1 cellular context compared by ENCODE assay signal in the genomic region with DNA sequence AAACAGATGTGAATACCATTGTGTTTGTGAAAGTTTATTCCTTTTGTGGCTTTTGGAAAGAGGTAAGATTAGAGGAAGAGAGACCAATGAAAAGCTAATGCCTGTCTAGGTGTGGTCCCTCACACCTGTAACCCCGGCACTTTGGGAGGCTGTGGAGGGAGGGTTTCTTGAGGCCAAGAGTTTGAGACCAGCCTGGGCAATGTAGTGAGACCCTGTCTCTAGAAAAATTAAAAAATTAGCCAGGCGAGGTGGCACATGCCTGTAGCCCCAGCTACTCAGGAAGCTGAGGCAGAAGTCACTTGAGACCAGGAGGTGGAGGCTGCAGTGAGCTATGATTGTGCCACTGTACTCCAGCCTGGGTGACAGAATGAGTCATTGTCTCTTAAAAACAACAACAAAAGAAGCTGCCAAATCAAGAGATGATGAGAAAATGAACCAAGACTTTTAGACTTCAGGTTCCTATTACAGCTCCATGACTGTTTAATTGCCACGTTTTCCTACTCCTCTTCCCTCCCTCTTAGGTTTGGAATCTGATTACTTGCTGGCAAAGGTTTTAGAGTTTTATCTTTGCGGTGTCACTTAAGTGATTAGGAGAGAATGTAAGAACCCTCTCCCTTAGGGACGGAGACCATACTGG.
A peak's percentile ranks its signal among the peaks of the same experiment; 100 is the strongest.
TF ChIP-seq lines count a peak whose summit lies in the region.

No MANE protein-coding gene starts in this region.

TF ChIP-seq in HEK293, 187 proteins besides CTCF, POLR2A, EP300 and RAD21 (continued from another document and continues in another):
- TF ChIP-seq, protein P1, sequence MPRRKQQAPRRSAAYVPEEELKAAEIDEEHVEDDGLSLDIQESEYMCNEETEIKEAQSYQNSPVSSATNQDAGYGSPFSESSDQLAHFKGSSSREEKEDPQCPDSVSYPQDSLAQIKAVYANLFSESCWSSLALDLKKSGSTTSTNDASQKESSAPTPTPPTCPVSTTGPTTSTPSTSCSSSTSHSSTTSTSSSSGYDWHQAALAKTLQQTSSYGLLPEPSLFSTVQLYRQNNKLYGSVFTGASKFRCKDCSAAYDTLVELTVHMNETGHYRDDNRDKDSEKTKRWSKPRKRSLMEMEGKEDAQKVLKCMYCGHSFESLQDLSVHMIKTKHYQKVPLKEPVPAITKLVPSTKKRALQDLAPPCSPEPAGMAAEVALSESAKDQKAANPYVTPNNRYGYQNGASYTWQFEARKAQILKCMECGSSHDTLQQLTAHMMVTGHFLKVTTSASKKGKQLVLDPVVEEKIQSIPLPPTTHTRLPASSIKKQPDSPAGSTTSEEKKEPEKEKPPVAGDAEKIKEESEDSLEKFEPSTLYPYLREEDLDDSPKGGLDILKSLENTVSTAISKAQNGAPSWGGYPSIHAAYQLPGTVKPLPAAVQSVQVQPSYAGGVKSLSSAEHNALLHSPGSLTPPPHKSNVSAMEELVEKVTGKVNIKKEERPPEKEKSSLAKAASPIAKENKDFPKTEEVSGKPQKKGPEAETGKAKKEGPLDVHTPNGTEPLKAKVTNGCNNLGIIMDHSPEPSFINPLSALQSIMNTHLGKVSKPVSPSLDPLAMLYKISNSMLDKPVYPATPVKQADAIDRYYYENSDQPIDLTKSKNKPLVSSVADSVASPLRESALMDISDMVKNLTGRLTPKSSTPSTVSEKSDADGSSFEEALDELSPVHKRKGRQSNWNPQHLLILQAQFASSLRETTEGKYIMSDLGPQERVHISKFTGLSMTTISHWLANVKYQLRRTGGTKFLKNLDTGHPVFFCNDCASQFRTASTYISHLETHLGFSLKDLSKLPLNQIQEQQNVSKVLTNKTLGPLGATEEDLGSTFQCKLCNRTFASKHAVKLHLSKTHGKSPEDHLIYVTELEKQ (tag by site-specific recombination; IDR thresholded peaks at IDR 0.05; ENCODE audit: borderline replicate concordance): peak; percentile 83
- no peak for TF ChIP-seq ZNF785 (tag by site-specific recombination; IDR thresholded peaks at IDR 0.05)
- no peak for TF ChIP-seq HOXD13 (CRISPR knock-in tag; IDR thresholded peaks at IDR 0.05; ENCODE audit: borderline replicate concordance)
- TF ChIP-seq ZNF366 (tag by site-specific recombination; conservative IDR thresholded peaks at IDR 0.05): peak; percentile 38; the same call in 1 of the 2 replicates
- TF ChIP-seq WT1 (tag by site-specific recombination; IDR thresholded peaks at IDR 0.05): peak; percentile 95
- TF ChIP-seq, protein P2, sequence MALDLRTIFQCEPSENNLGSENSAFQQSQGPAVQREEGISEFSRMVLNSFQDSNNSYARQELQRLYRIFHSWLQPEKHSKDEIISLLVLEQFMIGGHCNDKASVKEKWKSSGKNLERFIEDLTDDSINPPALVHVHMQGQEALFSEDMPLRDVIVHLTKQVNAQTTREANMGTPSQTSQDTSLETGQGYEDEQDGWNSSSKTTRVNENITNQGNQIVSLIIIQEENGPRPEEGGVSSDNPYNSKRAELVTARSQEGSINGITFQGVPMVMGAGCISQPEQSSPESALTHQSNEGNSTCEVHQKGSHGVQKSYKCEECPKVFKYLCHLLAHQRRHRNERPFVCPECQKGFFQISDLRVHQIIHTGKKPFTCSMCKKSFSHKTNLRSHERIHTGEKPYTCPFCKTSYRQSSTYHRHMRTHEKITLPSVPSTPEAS (tag by site-specific recombination; IDR thresholded peaks at IDR 0.05): no peak
- no peak for TF ChIP-seq ZNF341 (tag by site-specific recombination; IDR thresholded peaks at IDR 0.05; ENCODE audit: low read depth)
- 0 out of 2 replicates have a peak, but pooled peaks have one; percentile 17 for TF ChIP-seq SCRT1 (tag by site-specific recombination; IDR thresholded peaks at IDR 0.05; ENCODE audit: borderline replicate concordance)
- TF ChIP-seq SALL2 (tag by site-specific recombination; IDR thresholded peaks at IDR 0.05; ENCODE audit: borderline replicate concordance): no peak
- peak; percentile 46; the same call in 1 of the 2 replicates for TF ChIP-seq ZXDB (tag by site-specific recombination; IDR thresholded peaks at IDR 0.05)
- TF ChIP-seq ZNF660 (tag by site-specific recombination; IDR thresholded peaks at IDR 0.05): 0 out of 2 replicates have a peak, but pooled peaks have one; percentile 50
- 0 out of 2 replicates have a peak, but pooled peaks have one; percentile 39 for TF ChIP-seq ZNF600 (tag by site-specific recombination; IDR thresholded peaks at IDR 0.05)
- TF ChIP-seq, protein P3, sequence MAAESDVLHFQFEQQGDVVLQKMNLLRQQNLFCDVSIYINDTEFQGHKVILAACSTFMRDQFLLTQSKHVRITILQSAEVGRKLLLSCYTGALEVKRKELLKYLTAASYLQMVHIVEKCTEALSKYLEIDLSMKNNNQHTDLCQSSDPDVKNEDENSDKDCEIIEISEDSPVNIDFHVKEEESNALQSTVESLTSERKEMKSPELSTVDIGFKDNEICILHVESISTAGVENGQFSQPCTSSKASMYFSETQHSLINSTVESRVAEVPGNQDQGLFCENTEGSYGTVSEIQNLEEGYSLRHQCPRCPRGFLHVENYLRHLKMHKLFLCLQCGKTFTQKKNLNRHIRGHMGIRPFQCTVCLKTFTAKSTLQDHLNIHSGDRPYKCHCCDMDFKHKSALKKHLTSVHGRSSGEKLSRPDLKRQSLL (tag by site-specific recombination; IDR thresholded peaks at IDR 0.05): peak; percentile 47; the same call in 1 of the 2 replicates
- TF ChIP-seq PRDM6 (tag by site-specific recombination; IDR thresholded peaks at IDR 0.05): peak; percentile 55; the same call in 1 of the 2 replicates
- TF ChIP-seq ZNF16 (tag by site-specific recombination; IDR thresholded peaks at IDR 0.05; ENCODE audit: low read depth): no peak
- TF ChIP-seq ZBTB20 (tag by site-specific recombination; IDR thresholded peaks at IDR 0.05): no peak
- TF ChIP-seq OSR2 (tag by site-specific recombination; IDR thresholded peaks at IDR 0.05): peak; percentile 99
- TF ChIP-seq, protein P4, sequence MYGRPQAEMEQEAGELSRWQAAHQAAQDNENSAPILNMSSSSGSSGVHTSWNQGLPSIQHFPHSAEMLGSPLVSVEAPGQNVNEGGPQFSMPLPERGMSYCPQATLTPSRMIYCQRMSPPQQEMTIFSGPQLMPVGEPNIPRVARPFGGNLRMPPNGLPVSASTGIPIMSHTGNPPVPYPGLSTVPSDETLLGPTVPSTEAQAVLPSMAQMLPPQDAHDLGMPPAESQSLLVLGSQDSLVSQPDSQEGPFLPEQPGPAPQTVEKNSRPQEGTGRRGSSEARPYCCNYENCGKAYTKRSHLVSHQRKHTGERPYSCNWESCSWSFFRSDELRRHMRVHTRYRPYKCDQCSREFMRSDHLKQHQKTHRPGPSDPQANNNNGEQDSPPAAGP (tag by site-specific recombination; IDR thresholded peaks at IDR 0.05): no peak
- TF ChIP-seq GLI2 (tag by site-specific recombination; IDR thresholded peaks at IDR 0.05; ENCODE audit: borderline replicate concordance, low read depth): 0 out of 2 replicates have a peak, but pooled peaks have one; percentile 5
- TF ChIP-seq EGR2 (tag by site-specific recombination; IDR thresholded peaks at IDR 0.05; ENCODE audit: low read depth): no peak
- TF ChIP-seq ZNF132 (tag by site-specific recombination; IDR thresholded peaks at IDR 0.05; ENCODE audit: borderline replicate concordance): no peak
- TF ChIP-seq ZNF629 (tag by site-specific recombination; IDR thresholded peaks at IDR 0.05): 0 out of 2 replicates have a peak, but pooled peaks have one; percentile 37
- no peak for TF ChIP-seq OVOL3 (tag by site-specific recombination; IDR thresholded peaks at IDR 0.05)
- TF ChIP-seq GLIS2 (tag by site-specific recombination; IDR thresholded peaks at IDR 0.05): no peak
- TF ChIP-seq, protein P5, sequence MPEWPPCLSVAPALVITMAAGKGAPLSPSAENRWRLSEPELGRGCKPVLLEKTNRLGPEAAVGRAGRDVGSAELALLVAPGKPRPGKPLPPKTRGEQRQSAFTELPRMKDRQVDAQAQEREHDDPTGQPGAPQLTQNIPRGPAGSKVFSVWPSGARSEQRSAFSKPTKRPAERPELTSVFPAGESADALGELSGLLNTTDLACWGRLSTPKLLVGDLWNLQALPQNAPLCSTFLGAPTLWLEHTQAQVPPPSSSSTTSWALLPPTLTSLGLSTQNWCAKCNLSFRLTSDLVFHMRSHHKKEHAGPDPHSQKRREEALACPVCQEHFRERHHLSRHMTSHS (tag by site-specific recombination; IDR thresholded peaks at IDR 0.05): no peak
- no peak for TF ChIP-seq ZNF555 (tag by site-specific recombination; conservative IDR thresholded peaks at IDR 0.05)
- no peak for TF ChIP-seq FEZF1 (tag by site-specific recombination; IDR thresholded peaks at IDR 0.05)
- TF ChIP-seq ZNF776 (tag by site-specific recombination; IDR thresholded peaks at IDR 0.05; ENCODE audit: borderline replicate concordance): no peak
- TF ChIP-seq ZNF394 (tag by site-specific recombination; IDR thresholded peaks at IDR 0.05; ENCODE audit: borderline replicate concordance): peak; percentile 56; the same call in 1 of the 2 replicates
- no peak for TF ChIP-seq ZNF501 (tag by site-specific recombination; IDR thresholded peaks at IDR 0.05)
- peak; percentile 43; the same call in 1 of the 2 replicates for TF ChIP-seq ZNF707 (tag by site-specific recombination; IDR thresholded peaks at IDR 0.05)
- peak; percentile 47; the same call in 1 of the 2 replicates for TF ChIP-seq ZNF561 (tag by site-specific recombination; IDR thresholded peaks at IDR 0.05; ENCODE audit: borderline replicate concordance)
- TF ChIP-seq ZNF692 (tag by site-specific recombination; IDR thresholded peaks at IDR 0.05): 0 out of 2 replicates have a peak, but pooled peaks have one; percentile 15
- TF ChIP-seq, protein P6, sequence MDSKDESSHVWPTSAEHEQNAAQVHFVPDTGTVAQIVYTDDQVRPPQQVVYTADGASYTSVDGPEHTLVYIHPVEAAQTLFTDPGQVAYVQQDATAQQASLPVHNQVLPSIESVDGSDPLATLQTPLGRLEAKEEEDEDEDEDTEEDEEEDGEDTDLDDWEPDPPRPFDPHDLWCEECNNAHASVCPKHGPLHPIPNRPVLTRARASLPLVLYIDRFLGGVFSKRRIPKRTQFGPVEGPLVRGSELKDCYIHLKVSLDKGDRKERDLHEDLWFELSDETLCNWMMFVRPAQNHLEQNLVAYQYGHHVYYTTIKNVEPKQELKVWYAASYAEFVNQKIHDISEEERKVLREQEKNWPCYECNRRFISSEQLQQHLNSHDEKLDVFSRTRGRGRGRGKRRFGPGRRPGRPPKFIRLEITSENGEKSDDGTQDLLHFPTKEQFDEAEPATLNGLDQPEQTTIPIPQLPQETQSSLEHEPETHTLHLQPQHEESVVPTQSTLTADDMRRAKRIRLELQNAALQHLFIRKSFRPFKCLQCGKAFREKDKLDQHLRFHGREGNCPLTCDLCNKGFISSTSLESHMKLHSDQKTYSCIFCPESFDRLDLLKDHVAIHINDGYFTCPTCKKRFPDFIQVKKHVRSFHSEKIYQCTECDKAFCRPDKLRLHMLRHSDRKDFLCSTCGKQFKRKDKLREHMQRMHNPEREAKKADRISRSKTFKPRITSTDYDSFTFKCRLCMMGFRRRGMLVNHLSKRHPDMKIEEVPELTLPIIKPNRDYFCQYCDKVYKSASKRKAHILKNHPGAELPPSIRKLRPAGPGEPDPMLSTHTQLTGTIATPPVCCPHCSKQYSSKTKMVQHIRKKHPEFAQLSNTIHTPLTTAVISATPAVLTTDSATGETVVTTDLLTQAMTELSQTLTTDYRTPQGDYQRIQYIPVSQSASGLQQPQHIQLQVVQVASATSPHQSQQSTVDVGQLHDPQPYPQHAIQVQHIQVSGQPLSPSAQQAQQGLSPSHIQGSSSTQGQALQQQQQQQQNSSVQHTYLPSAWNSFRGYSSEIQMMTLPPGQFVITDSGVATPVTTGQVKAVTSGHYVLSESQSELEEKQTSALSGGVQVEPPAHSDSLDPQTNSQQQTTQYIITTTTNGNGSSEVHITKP (tag by site-specific recombination; IDR thresholded peaks at IDR 0.05): peak; percentile 53
- no peak for TF ChIP-seq ZNF513 (tag by site-specific recombination; IDR thresholded peaks at IDR 0.05)
- 0 out of 2 replicates have a peak, but pooled peaks have one; percentile 59 for TF ChIP-seq ZNF639 (tag by site-specific recombination; IDR thresholded peaks at IDR 0.05)
- peak; percentile 86 for TF ChIP-seq SP7 (tag by site-specific recombination; IDR thresholded peaks at IDR 0.05)
- TF ChIP-seq ZNF174 (tag by site-specific recombination; IDR thresholded peaks at IDR 0.05): no peak
- no peak for TF ChIP-seq ZNF558 (tag by site-specific recombination; IDR thresholded peaks at IDR 0.05)
